Comparison of ENCODE assay signal across 13 cellular contexts in genomic region chrX:30831082-30831481, GRCh38. TPM values are rescaled to one million over a fixed set of nuclear protein-coding genes. Genes with fewer than 3 reads are reported as not detected.
DNase-seq lines count a peak whose midpoint lies in the region; ATAC-seq and TF ChIP-seq lines count a peak whose summit lies in the region.
"Had no signal": no experiment of that assay in that cellular context is flagged by ENCODE, and none has a peak within 500 bp of the region (broad histone marks: within the 10 kb centered on the region; RNA-seq: fewer than 3 reads in every experiment).

No MANE protein-coding gene starts in this region.

- no peak overlapping the region for H3K27ac Mint-ChIP-seq in activated CD4-positive, alpha-beta memory T cell treated with anti-CD3 and anti-CD28 coated beads for 36 hours
- H3K27ac Mint-ChIP-seq in memory B cell, result peak overlapping the region; percentile 41
- H3K27ac Mint-ChIP-seq: dendritic cell treated with granulocyte-macrophage colony-stimulating factor and Interleukin-4, amounts not matched to agents 40 ng/mL and 50 ng/mL, for 4 days had no signal

- POLR2A ChIA-PET in activated CD4-positive, alpha-beta memory T cell treated with anti-CD3 and anti-CD28 coated beads for 36 hours (lab: Charles Lee), result interaction anchor here (1.1 to 1.5 kb wide), 2 partner anchors 49 to 57 kb away, joined by 3 to 4 read pairs; no protein-coding TSS in a partner anchor

- CTCF ChIA-PET in activated CD4-positive, alpha-beta memory T cell treated with anti-CD3 and anti-CD28 coated beads for 36 hours (lab: Charles Lee), result interaction anchor here (1.0 kb wide), 1 partner anchor 196 kb away, joined by 3 read pairs; no protein-coding TSS in a partner anchor

- peaks cover 11% of the 10 kb centered on the region for H3K36me3 Mint-ChIP-seq in activated CD4-positive, alpha-beta memory T cell treated with anti-CD3 and anti-CD28 coated beads for 36 hours
- H3K36me3 Mint-ChIP-seq in memory B cell, result peaks cover 4% of the 10 kb centered on the region

- no peak for TF ChIP-seq POLR2A in GM18505 (IDR thresholded peaks at IDR 0.05; ENCODE audit: borderline replicate concordance, extremely low read depth, insufficient read depth, insufficient read length)

- H3K9me3 Mint-ChIP-seq in activated CD4-positive, alpha-beta memory T cell treated with anti-CD3 and anti-CD28 coated beads for 36 hours, result no peaks in the 10 kb centered on the region
- H3K9me3 Mint-ChIP-seq in memory B cell, result no peaks in the 10 kb centered on the region
- H3K9me3 Mint-ChIP-seq: dendritic cell treated with granulocyte-macrophage colony-stimulating factor and Interleukin-4, amounts not matched to agents 40 ng/mL and 50 ng/mL, for 4 days had no signal

- H3K27me3 Mint-ChIP-seq in activated CD4-positive, alpha-beta memory T cell treated with anti-CD3 and anti-CD28 coated beads for 36 hours, result no peaks in the 10 kb centered on the region
- no peaks in the 10 kb centered on the region for H3K27me3 Mint-ChIP-seq in memory B cell
- H3K27me3 Mint-ChIP-seq: dendritic cell treated with granulocyte-macrophage colony-stimulating factor and Interleukin-4, amounts not matched to agents 40 ng/mL and 50 ng/mL, for 4 days had no signal

- peaks cover 29% of the 10 kb centered on the region for H3K4me1 Mint-ChIP-seq in activated CD4-positive, alpha-beta memory T cell treated with anti-CD3 and anti-CD28 coated beads for 36 hours (ENCODE audit: low read depth)
- H3K4me1 Mint-ChIP-seq in memory B cell, result no peaks in the 10 kb centered on the region

- no peak overlapping the region for H3K4me3 Mint-ChIP-seq in activated CD4-positive, alpha-beta memory T cell treated with anti-CD3 and anti-CD28 coated beads for 36 hours
- H3K4me3 Mint-ChIP-seq in memory B cell, result no peak overlapping the region
- H3K4me3 Mint-ChIP-seq: dendritic cell treated with granulocyte-macrophage colony-stimulating factor and Interleukin-4, amounts not matched to agents 40 ng/mL and 50 ng/mL, for 4 days had no signal

- DNase-seq in activated CD4-positive, alpha-beta memory T cell treated with anti-CD3 and anti-CD28 coated beads for 36 hours, result peak; percentile 58
- no peak for DNase-seq in memory B cell (ENCODE audit: low spot score in 2 of 2)
- no peak for DNase-seq in LoVo (ENCODE audit: low spot score)
- no peak for DNase-seq in COLO829 (ENCODE audit: low spot score)
- no peak for DNase-seq in kidney glomerular epithelial cell (lab: John Stamatoyannopoulos, UW)
- no peak for DNase-seq in NCI-H1694 (lab: John Stamatoyannopoulos, UW)
- DNase-seq: NCI-H526 treated with DMSO at 0.1 percent for 48 hours, right lobe of liver had no signal

- intact Hi-C loops in activated CD4-positive, alpha-beta memory T cell treated with anti-CD3 and anti-CD28 coated beads for 36 hours (cut with micrococcal nuclease), result loop anchor here (1.0 to 5.0 kb wide), 3 partner anchors 49 to 174 kb away; no protein-coding TSS in a partner anchor

- ATAC-seq in GM18505 (IDR thresholded peaks at IDR 0.05; ENCODE audit: unreplicated experiment) (peak; percentile 78), HG02623 (IDR thresholded peaks at IDR 0.05; ENCODE audit: unreplicated experiment) (peak; percentile 78), memory B cell (ENCODE audit: low read depth) (no peak)
- ATAC-seq: HepG2, left lobe of liver, right lobe of liver had no signal

RNA-seq across cellular contexts. Expression of gene TAB3, which starts 58.0 kb away (rescaled TPM):
- 10 to 100 TPM; 19.6 to 24.2 TPM for total RNA-seq in activated CD4-positive, alpha-beta memory T cell treated with anti-CD3 and anti-CD28 coated beads for 36 hours
